In the genomic region with DNA sequence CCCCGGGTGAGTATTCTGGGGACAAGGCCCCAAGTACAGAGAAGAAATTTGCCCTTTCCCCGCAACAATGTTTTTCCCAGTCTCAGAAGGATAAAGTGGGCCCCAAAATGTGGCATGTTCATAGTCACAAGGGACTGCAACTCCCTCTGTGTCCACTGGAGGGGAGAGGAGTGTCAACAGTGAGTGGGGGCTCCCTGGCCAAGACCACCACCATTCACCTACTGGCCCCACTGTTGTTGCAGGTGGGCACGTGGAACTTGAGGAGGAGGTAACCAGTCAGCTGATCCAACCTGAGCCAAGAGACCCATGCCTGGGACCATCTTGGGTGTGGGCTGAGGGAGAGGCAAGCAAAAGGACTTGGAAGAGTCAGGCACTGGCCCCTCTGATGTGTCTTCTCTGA, we compare ENCODE assay signal across 8 cellular contexts. TPM values are rescaled to one million over a fixed set of nuclear protein-coding genes. Genes with fewer than 3 reads are reported as not detected.
DNase-seq lines count a peak whose midpoint lies in the region; ATAC-seq and TF ChIP-seq lines count a peak whose summit lies in the region.

No MANE protein-coding gene starts in this region.

- H3K4me3 Mint-ChIP-seq in activated CD8-positive, alpha-beta T cell treated with anti-CD3 and anti-CD28 coated beads for 36 hours = no peak overlapping the region
- H3K4me3 Mint-ChIP-seq in naive thymus-derived CD8-positive, alpha-beta T cell = peak overlapping the region in 1 of 10 donors; percentile 22

- peaks cover 13% of the 10 kb centered on the region for H3K4me1 Mint-ChIP-seq in activated CD8-positive, alpha-beta T cell treated with anti-CD3 and anti-CD28 coated beads for 36 hours (ENCODE audit: low read depth)
- peaks cover 9 to 14% (median 13%) of the 10 kb centered on the region in 4 donors for H3K4me1 Mint-ChIP-seq in naive thymus-derived CD8-positive, alpha-beta T cell

- intact Hi-C loops in activated CD8-positive, alpha-beta T cell treated with anti-CD3 and anti-CD28 coated beads for 36 hours (cut with micrococcal nuclease) = loop anchor here (5.0 to 10.0 kb wide), 2 partner anchors 69 to 166 kb away; partner anchors contain the start of genes ITGA10 and PEX11B

- no peaks in the 10 kb centered on the region for H3K9me3 Mint-ChIP-seq in activated CD8-positive, alpha-beta T cell treated with anti-CD3 and anti-CD28 coated beads for 36 hours
- H3K9me3 Mint-ChIP-seq in naive thymus-derived CD8-positive, alpha-beta T cell = no peaks in the 10 kb centered on the region

- in situ Hi-C loops in KBM-7 (cut with MboI; ENCODE audit: low pct_unique_long_range_greater_than_20kb, low sequenced_read_pairs) = no loop called here

- POLR2A ChIA-PET in activated CD8-positive, alpha-beta T cell treated with anti-CD3 and anti-CD28 coated beads for 36 hours (lab: Charles Lee) = interaction anchor here (0.6 to 4.3 kb wide), 16 partner anchors 10 to 205 kb away, joined by 3 to 49 read pairs (median 3); partner anchors contain the start of genes PEX11B, PIAS3 and RBM8A
- POLR2A ChIA-PET in naive thymus-derived CD8-positive, alpha-beta T cell (lab: Charles Lee) = interaction anchor here (0.5 to 6.6 kb wide), 9 partner anchors 12 to 166 kb away, joined by 4 to 96 read pairs (median 7); partner anchors contain the start of genes LIX1L, PIAS3, RBM8A and TXNIP

- peak; percentile 44 for TF ChIP-seq CTCF in activated CD8-positive, alpha-beta T cell treated with anti-CD3 and anti-CD28 coated beads for 36 hours (IDR thresholded peaks at IDR 0.05)

- H3K27me3 Mint-ChIP-seq in activated CD8-positive, alpha-beta T cell treated with anti-CD3 and anti-CD28 coated beads for 36 hours = no peaks in the 10 kb centered on the region
- H3K27me3 Mint-ChIP-seq in naive thymus-derived CD8-positive, alpha-beta T cell = no peaks in the 10 kb centered on the region

- DNase-seq in SIG-M5 treated with dmso at 0.1 percent for 504 hours (lab: John Stamatoyannopoulos, UW; ENCODE audit: unreplicated experiment) = peak; percentile 66
- no peak for DNase-seq in SIG-M5 (lab: John Stamatoyannopoulos, UW)
- DNase-seq in KBM-7 = peak; percentile 55
- peak; percentile 48 for DNase-seq in activated CD8-positive, alpha-beta T cell treated with anti-CD3 and anti-CD28 coated beads for 36 hours
- peak; percentile 20 for DNase-seq in fibroblast of gingiva (ENCODE audit: low read depth)
- DNase-seq in naive thymus-derived CD8-positive, alpha-beta T cell = peak in 6 of 10 donors; percentile 23 to 40 (median 32)
- DNase-seq in putamen (ENCODE audit: low spot score) = no peak

- CTCF ChIA-PET in activated CD8-positive, alpha-beta T cell treated with anti-CD3 and anti-CD28 coated beads for 36 hours (lab: Charles Lee) = interaction anchor here (0.9 to 9.2 kb wide), 36 partner anchors 9 to 189 kb away, joined by 3 to 231 read pairs (median 8); partner anchors contain the start of genes ANKRD34A, ANKRD35, HJV and ITGA10

- H3K27ac Mint-ChIP-seq in activated CD8-positive, alpha-beta T cell treated with anti-CD3 and anti-CD28 coated beads for 36 hours = no peak overlapping the region
- H3K27ac Mint-ChIP-seq in naive thymus-derived CD8-positive, alpha-beta T cell = peak overlapping the region in 6 of 10 donors; percentile 71 to 87 (median 76)

- peaks cover 9% of the 10 kb centered on the region for H3K36me3 Mint-ChIP-seq in activated CD8-positive, alpha-beta T cell treated with anti-CD3 and anti-CD28 coated beads for 36 hours (ENCODE audit: low read depth)
- H3K36me3 Mint-ChIP-seq in naive thymus-derived CD8-positive, alpha-beta T cell = peaks cover 0 to 27% (median 0%) of the 10 kb centered on the region in 3 donors

- peak; percentile 51 for ATAC-seq in activated CD8-positive, alpha-beta T cell treated with anti-CD3 and anti-CD28 coated beads for 36 hours
- peak; percentile 41 to 57 for ATAC-seq in naive thymus-derived CD8-positive, alpha-beta T cell
- no peak for ATAC-seq in GM18520 (IDR thresholded peaks at IDR 0.05; ENCODE audit: unreplicated experiment)

RNA-seq across cellular contexts. Expression of gene NUDT17, which starts 0.8 kb away (rescaled TPM):
- total RNA-seq in activated CD8-positive, alpha-beta T cell treated with anti-CD3 and anti-CD28 coated beads for 36 hours = 1 to 10 TPM; 3.0 to 3.3 TPM
- total RNA-seq in naive thymus-derived CD8-positive, alpha-beta T cell = 1 to 10 TPM; 5.8 to 6.1 TPM
- 1 to 10 TPM; 2.0 to 3.9 (median 3.4) TPM for polyA plus RNA-seq in naive thymus-derived CD8-positive, alpha-beta T cell

RNA-seq across cellular contexts. Expression of gene PIAS3, which starts 12.7 kb away (rescaled TPM):
- total RNA-seq in activated CD8-positive, alpha-beta T cell treated with anti-CD3 and anti-CD28 coated beads for 36 hours = 10 to 100 TPM; 17.9 to 18.9 TPM
- 10 to 100 TPM; 31.1 to 33.8 TPM for total RNA-seq in naive thymus-derived CD8-positive, alpha-beta T cell
- polyA plus RNA-seq in naive thymus-derived CD8-positive, alpha-beta T cell = 10 to 100 TPM; 10.7 to 14.7 (median 12.4) TPM

RNA-seq across cellular contexts. Expression of gene POLR3C, which starts 22.2 kb away (rescaled TPM):
- 10 to 100 TPM; 38.2 to 39.4 TPM for total RNA-seq in activated CD8-positive, alpha-beta T cell treated with anti-CD3 and anti-CD28 coated beads for 36 hours
- total RNA-seq in naive thymus-derived CD8-positive, alpha-beta T cell = 10 to 100 TPM; 42.8 to 44.6 TPM
- polyA plus RNA-seq in naive thymus-derived CD8-positive, alpha-beta T cell = 10 to 100 TPM; 40.2 to 54.5 (median 40.7) TPM

RNA-seq across cellular contexts. Expression of gene RNF115, which starts 22.3 kb away (rescaled TPM):
- total RNA-seq in activated CD8-positive, alpha-beta T cell treated with anti-CD3 and anti-CD28 coated beads for 36 hours = 10 to 100 TPM; 12.6 to 13.1 TPM
- total RNA-seq in naive thymus-derived CD8-positive, alpha-beta T cell = 10 to 100 TPM; 16.3 to 18.9 TPM
- polyA plus RNA-seq in naive thymus-derived CD8-positive, alpha-beta T cell = 1 to 10 TPM; 5.8 to 6.6 (median 6.1) TPM

RNA-seq across cellular contexts. Expression of gene ANKRD35, which starts 39.5 kb away (rescaled TPM):
- total RNA-seq in activated CD8-positive, alpha-beta T cell treated with anti-CD3 and anti-CD28 coated beads for 36 hours = under 1 TPM; 0.54 to 0.59 TPM
- total RNA-seq in naive thymus-derived CD8-positive, alpha-beta T cell = not detected
- polyA plus RNA-seq in naive thymus-derived CD8-positive, alpha-beta T cell = under 1 TPM; 0.27 to 0.57 (median 0.42) TPM

Comparison
In these comparisons a context has a peak if more than half of its experiments do, and no peak if none do; other contexts are left out.
1. DNase-seq: peak in SIG-M5 treated with dmso at 0.1 percent for 504 hours (single experiment), KBM-7 (single experiment), activated CD8-positive, alpha-beta T cell treated with anti-CD3 and anti-CD28 coated beads for 36 hours (single experiment), fibroblast of gingiva (single experiment) and naive thymus-derived CD8-positive, alpha-beta T cell (6 of 10); none in SIG-M5 (single experiment) and putamen (single experiment).